ENCODE assay signal across 1 cellular context in genomic region chr5:127754727-127755126, GRCh38.
TF ChIP-seq lines count a peak whose summit lies in the region.

No MANE protein-coding gene starts in this region.

TF ChIP-seq in SK-N-SH, 30 proteins besides CTCF, POLR2A, EP300 and RAD21 (continued from another document):
- TF ChIP-seq ZBTB33 (IDR thresholded peaks at IDR 0.05; ENCODE audit: borderline replicate concordance, low read depth) (no peak), USF2 (IDR thresholded peaks at IDR 0.05; ENCODE audit: borderline replicate concordance, low read depth, low read length) (no peak), TAF1 (IDR thresholded peaks at IDR 0.05; ENCODE audit: borderline replicate concordance, low read depth, low read length) (no peak)
TF ChIP-seq in SK-N-SH: peak in this region for 0.
